ENCODE assay signal across 10 cellular contexts in genomic region chr10:19412531-19412930, GRCh38.
A peak's percentile ranks its signal among the peaks of the same experiment; 100 is the strongest.
DNase-seq lines count a peak whose midpoint lies in the region; ATAC-seq lines count a peak whose summit lies in the region.
"Had no signal": no experiment of that assay in that cellular context is flagged by ENCODE, and none has a peak within 500 bp of the region (broad histone marks: within the 10 kb centered on the region; RNA-seq: fewer than 3 reads in every experiment).

No MANE protein-coding gene starts in this region.

- DNase-seq in ACHN: peak; percentile 34
- peak; percentile 20 for DNase-seq in HuH-7 (ENCODE audit: low spot score)
- peak; percentile 68 for DNase-seq in amniotic epithelial cell (ENCODE audit: low read depth)
- DNase-seq in left lobe of liver (ENCODE audit: low spot score): no peak
- DNase-seq in cortex of kidney (lab: John Stamatoyannopoulos, UW): no peak
- no peak for DNase-seq in NCI-H2171 (lab: John Stamatoyannopoulos, UW)
- DNase-seq: GF-D8, MV-4-11 had no signal

- ATAC-seq in left lobe of liver (peak; percentile 63), GM18502 (IDR thresholded peaks at IDR 0.05; ENCODE audit: poor library complexity, unreplicated experiment) (no peak), GM21825 (IDR thresholded peaks at IDR 0.05; ENCODE audit: unreplicated experiment) (no peak)

- in situ Hi-C loops in ACHN (cut with HindIII; ENCODE audit: low pct_ligation_motif_present, low pct_unique_long_range_greater_than_20kb, low sequenced_read_pairs): no loop called here

Comparison
In these comparisons a context has a peak if more than half of its experiments do, and no peak if none do; other contexts are left out.
1. DNase-seq: peak in ACHN (single experiment), HuH-7 (single experiment) and amniotic epithelial cell (single experiment); none in left lobe of liver (single experiment), cortex of kidney (single experiment) and NCI-H2171 (single experiment).